In genomic region chr6:35363293-35363750, GRCh38 we compare ENCODE assay signal across 1 cellular context.
TF ChIP-seq lines count a peak whose summit lies in the region.

No MANE protein-coding gene starts in this region.

TF ChIP-seq in HEK293, 187 proteins besides CTCF, POLR2A, EP300 and RAD21 (continued from another document):
- TF ChIP-seq, protein P1, sequence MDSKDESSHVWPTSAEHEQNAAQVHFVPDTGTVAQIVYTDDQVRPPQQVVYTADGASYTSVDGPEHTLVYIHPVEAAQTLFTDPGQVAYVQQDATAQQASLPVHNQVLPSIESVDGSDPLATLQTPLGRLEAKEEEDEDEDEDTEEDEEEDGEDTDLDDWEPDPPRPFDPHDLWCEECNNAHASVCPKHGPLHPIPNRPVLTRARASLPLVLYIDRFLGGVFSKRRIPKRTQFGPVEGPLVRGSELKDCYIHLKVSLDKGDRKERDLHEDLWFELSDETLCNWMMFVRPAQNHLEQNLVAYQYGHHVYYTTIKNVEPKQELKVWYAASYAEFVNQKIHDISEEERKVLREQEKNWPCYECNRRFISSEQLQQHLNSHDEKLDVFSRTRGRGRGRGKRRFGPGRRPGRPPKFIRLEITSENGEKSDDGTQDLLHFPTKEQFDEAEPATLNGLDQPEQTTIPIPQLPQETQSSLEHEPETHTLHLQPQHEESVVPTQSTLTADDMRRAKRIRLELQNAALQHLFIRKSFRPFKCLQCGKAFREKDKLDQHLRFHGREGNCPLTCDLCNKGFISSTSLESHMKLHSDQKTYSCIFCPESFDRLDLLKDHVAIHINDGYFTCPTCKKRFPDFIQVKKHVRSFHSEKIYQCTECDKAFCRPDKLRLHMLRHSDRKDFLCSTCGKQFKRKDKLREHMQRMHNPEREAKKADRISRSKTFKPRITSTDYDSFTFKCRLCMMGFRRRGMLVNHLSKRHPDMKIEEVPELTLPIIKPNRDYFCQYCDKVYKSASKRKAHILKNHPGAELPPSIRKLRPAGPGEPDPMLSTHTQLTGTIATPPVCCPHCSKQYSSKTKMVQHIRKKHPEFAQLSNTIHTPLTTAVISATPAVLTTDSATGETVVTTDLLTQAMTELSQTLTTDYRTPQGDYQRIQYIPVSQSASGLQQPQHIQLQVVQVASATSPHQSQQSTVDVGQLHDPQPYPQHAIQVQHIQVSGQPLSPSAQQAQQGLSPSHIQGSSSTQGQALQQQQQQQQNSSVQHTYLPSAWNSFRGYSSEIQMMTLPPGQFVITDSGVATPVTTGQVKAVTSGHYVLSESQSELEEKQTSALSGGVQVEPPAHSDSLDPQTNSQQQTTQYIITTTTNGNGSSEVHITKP (tag by site-specific recombination; IDR thresholded peaks at IDR 0.05): peak; percentile 59
- TF ChIP-seq KLF10 (tag by site-specific recombination; IDR thresholded peaks at IDR 0.05) (no peak), WT1 (tag by site-specific recombination; IDR thresholded peaks at IDR 0.05) (peak; percentile 55), GLIS1 (tag by site-specific recombination; IDR thresholded peaks at IDR 0.05) (peak; percentile 50; the same call in 1 of the 2 replicates), GFI1B (tag by site-specific recombination; IDR thresholded peaks at IDR 0.05) (no peak), SP7 (tag by site-specific recombination; IDR thresholded peaks at IDR 0.05) (peak; percentile 98), EGR2 (tag by site-specific recombination; IDR thresholded peaks at IDR 0.05; ENCODE audit: low read depth) (peak; percentile 94), ZNF792 (tag by site-specific recombination; IDR thresholded peaks at IDR 0.05) (no peak), BCL11A (tag by site-specific recombination; IDR thresholded peaks at IDR 0.05; ENCODE audit: low read depth) (no peak), ZNF585B (tag by site-specific recombination; IDR thresholded peaks at IDR 0.05) (no peak), ZNF777 (tag by site-specific recombination; IDR thresholded peaks at IDR 0.05; ENCODE audit: borderline replicate concordance) (no peak), TCF7L2 (IDR thresholded peaks at IDR 0.05; ENCODE audit: borderline replicate concordance, low read depth, low read length) (no peak), ZXDB (tag by site-specific recombination; IDR thresholded peaks at IDR 0.05) (no peak), ZNF10 (tag by site-specific recombination; IDR thresholded peaks at IDR 0.05) (peak; percentile 69; the same call in 1 of the 2 replicates), ZNF311 (tag by site-specific recombination; IDR thresholded peaks at IDR 0.05; ENCODE audit: borderline replicate concordance) (no peak), KLF9 (tag by site-specific recombination; IDR thresholded peaks at IDR 0.05; ENCODE audit: low read depth) (no peak), ATF2 (tag by site-specific recombination; IDR thresholded peaks at IDR 0.05; ENCODE audit: low read depth) (no peak), ZNF629 (tag by site-specific recombination; IDR thresholded peaks at IDR 0.05) (no peak)
- TF ChIP-seq, protein P2, sequence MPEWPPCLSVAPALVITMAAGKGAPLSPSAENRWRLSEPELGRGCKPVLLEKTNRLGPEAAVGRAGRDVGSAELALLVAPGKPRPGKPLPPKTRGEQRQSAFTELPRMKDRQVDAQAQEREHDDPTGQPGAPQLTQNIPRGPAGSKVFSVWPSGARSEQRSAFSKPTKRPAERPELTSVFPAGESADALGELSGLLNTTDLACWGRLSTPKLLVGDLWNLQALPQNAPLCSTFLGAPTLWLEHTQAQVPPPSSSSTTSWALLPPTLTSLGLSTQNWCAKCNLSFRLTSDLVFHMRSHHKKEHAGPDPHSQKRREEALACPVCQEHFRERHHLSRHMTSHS (tag by site-specific recombination; IDR thresholded peaks at IDR 0.05): no peak
- TF ChIP-seq, protein P3, sequence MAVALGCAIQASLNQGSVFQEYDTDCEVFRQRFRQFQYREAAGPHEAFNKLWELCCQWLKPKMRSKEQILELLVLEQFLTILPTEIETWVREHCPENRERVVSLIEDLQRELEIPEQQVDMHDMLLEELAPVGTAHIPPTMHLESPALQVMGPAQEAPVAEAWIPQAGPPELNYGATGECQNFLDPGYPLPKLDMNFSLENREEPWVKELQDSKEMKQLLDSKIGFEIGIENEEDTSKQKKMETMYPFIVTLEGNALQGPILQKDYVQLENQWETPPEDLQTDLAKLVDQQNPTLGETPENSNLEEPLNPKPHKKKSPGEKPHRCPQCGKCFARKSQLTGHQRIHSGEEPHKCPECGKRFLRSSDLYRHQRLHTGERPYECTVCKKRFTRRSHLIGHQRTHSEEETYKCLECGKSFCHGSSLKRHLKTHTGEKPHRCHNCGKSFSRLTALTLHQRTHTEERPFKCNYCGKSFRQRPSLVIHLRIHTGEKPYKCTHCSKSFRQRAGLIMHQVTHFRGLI (tag by site-specific recombination; IDR thresholded peaks at IDR 0.05): no peak
